In genomic region chr1:65075123-65075976, GRCh38 we compare ENCODE assay signal across 8 cellular contexts.
A peak's percentile ranks its signal among the peaks of the same experiment; 100 is the strongest.
DNase-seq lines count a peak whose midpoint lies in the region; ATAC-seq and TF ChIP-seq lines count a peak whose summit lies in the region.

No MANE protein-coding gene starts in this region.

- DNase-seq in D341Med (ENCODE audit: low spot score) = peak; percentile 65
- peak; percentile 80 for DNase-seq in KBM-7
- peak; percentile 78 for DNase-seq in RKO (ENCODE audit: low spot score)
- DNase-seq in activated T-helper 1 cell treated with Interleukin-2 at 50 U/mL for 16 hours (ENCODE audit: low read depth) = peak; percentile 33
- DNase-seq in foreskin fibroblast = peak; percentile 48 to 81
- peak; percentile 13 for DNase-seq in progenitor cell of endocrine pancreas (ENCODE audit: low spot score, unreplicated experiment)
- no peak for DNase-seq in GM19240 (ENCODE audit: insufficient read length, low spot score)

- TF ChIP-seq CTCF in foreskin fibroblast (IDR thresholded peaks at IDR 0.05; ENCODE audit: low read depth, low read length) (peak; percentile 73), progenitor cell of endocrine pancreas (IDR thresholded peaks at IDR 0.05; ENCODE audit: unreplicated experiment) (peak; percentile 76)

- H3K36me3 Mint-ChIP-seq in progenitor cell of endocrine pancreas (ENCODE audit: insufficient read depth) = no peaks in the 10 kb centered on the region

- H3K27ac Mint-ChIP-seq in progenitor cell of endocrine pancreas = no peak overlapping the region

- peaks cover 12% of the 10 kb centered on the region for H3K27me3 Mint-ChIP-seq in progenitor cell of endocrine pancreas

- in situ Hi-C loops in KBM-7 (cut with MboI; ENCODE audit: low pct_unique_long_range_greater_than_20kb, low sequenced_read_pairs) = no loop called here

- H3K4me3 ChIP-seq in foreskin fibroblast (ENCODE audit: low read depth in 1 of 2, low read length in 2 of 2) = no peak overlapping the region

- ATAC-seq in GM21447 (IDR thresholded peaks at IDR 0.05; ENCODE audit: unreplicated experiment) = peak; percentile 85

- H3K9me3 Mint-ChIP-seq in progenitor cell of endocrine pancreas (ENCODE audit: low read depth) = no peaks in the 10 kb centered on the region

- H3K4me1 Mint-ChIP-seq in progenitor cell of endocrine pancreas (ENCODE audit: low read depth) = no peaks in the 10 kb centered on the region

- H3K4me3 Mint-ChIP-seq in progenitor cell of endocrine pancreas (ENCODE audit: low read depth) = no peak overlapping the region
